ENCODE assay signal across 1 cellular context in the genomic region with DNA sequence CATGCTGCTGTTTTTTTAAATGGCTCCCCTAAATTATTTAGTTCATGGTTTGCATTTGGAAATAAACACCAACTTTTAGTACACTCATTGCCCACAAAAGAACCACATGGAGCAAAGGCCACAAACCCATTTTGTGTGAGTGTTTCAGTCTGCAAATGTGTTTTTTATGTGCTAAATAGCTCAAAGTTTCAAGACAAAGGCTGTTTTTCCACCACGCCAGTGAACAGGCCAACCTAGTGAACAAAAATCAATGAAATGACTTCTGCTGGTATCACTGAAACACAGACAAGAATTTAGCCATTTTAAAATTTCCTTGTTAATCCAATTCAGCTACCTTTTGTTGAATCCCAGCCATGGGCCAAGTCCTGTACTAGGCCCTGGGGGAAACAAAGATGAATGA.
TF ChIP-seq lines count a peak whose summit lies in the region.

No MANE protein-coding gene starts in this region.

TF ChIP-seq in HepG2, 621 proteins besides CTCF, POLR2A, EP300 and RAD21:
- TF ChIP-seq NR1H2 (CRISPR knock-in tag; IDR thresholded peaks at IDR 0.05; ENCODE audit: borderline replicate concordance, low read depth): no peak
- TF ChIP-seq HNF4A (CRISPR knock-in tag; IDR thresholded peaks at IDR 0.05): peak; percentile 17; the same call in 1 of the 2 replicates
- TF ChIP-seq SOX13 (IDR thresholded peaks at IDR 0.05): no peak
- 0 out of 4 replicates have a peak, but pooled peaks of 1 of the 2 experiments have one; percentile 28 for TF ChIP-seq SOX13 (CRISPR knock-in tag; conservative IDR thresholded peaks at IDR 0.05 in 1 of 2, IDR thresholded peaks at IDR 0.05 in 1 of 2)
- TF ChIP-seq, protein P1, sequence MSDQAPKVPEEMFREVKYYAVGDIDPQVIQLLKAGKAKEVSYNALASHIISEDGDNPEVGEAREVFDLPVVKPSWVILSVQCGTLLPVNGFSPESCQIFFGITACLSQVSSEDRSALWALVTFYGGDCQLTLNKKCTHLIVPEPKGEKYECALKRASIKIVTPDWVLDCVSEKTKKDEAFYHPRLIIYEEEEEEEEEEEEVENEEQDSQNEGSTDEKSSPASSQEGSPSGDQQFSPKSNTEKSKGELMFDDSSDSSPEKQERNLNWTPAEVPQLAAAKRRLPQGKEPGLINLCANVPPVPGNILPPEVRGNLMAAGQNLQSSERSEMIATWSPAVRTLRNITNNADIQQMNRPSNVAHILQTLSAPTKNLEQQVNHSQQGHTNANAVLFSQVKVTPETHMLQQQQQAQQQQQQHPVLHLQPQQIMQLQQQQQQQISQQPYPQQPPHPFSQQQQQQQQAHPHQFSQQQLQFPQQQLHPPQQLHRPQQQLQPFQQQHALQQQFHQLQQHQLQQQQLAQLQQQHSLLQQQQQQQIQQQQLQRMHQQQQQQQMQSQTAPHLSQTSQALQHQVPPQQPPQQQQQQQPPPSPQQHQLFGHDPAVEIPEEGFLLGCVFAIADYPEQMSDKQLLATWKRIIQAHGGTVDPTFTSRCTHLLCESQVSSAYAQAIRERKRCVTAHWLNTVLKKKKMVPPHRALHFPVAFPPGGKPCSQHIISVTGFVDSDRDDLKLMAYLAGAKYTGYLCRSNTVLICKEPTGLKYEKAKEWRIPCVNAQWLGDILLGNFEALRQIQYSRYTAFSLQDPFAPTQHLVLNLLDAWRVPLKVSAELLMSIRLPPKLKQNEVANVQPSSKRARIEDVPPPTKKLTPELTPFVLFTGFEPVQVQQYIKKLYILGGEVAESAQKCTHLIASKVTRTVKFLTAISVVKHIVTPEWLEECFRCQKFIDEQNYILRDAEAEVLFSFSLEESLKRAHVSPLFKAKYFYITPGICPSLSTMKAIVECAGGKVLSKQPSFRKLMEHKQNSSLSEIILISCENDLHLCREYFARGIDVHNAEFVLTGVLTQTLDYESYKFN (CRISPR knock-in tag; conservative IDR thresholded peaks at IDR 0.05): 0 out of 2 replicates have a peak, but pooled peaks have one; percentile 0
- peak; percentile 61 for TF ChIP-seq ONECUT2 (CRISPR knock-in tag; IDR thresholded peaks at IDR 0.05)
- no peak for TF ChIP-seq ZNF879 (CRISPR knock-in tag; IDR thresholded peaks at IDR 0.05)
- TF ChIP-seq, protein P2, sequence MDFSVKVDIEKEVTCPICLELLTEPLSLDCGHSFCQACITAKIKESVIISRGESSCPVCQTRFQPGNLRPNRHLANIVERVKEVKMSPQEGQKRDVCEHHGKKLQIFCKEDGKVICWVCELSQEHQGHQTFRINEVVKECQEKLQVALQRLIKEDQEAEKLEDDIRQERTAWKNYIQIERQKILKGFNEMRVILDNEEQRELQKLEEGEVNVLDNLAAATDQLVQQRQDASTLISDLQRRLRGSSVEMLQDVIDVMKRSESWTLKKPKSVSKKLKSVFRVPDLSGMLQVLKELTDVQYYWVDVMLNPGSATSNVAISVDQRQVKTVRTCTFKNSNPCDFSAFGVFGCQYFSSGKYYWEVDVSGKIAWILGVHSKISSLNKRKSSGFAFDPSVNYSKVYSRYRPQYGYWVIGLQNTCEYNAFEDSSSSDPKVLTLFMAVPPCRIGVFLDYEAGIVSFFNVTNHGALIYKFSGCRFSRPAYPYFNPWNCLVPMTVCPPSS (IDR thresholded peaks at IDR 0.05): no peak
- no peak for TF ChIP-seq ADNP (CRISPR knock-in tag; IDR thresholded peaks at IDR 0.05)
- TF ChIP-seq ZNF629 (CRISPR knock-in tag; conservative IDR thresholded peaks at IDR 0.05): peak; percentile 50; the same call in 1 of the 2 replicates
- no peak for TF ChIP-seq JDP2 (CRISPR knock-in tag; IDR thresholded peaks at IDR 0.05; ENCODE audit: borderline replicate concordance)
